Comparison of ENCODE assay signal across 1 cellular context in genomic region chr14:93972618-93973205, GRCh38.
TF ChIP-seq lines count a peak whose summit lies in the region.

No MANE protein-coding gene starts in this region.

TF ChIP-seq in H1, 55 proteins besides CTCF, POLR2A, EP300 and RAD21:
- no peak for TF ChIP-seq MAFK (IDR thresholded peaks at IDR 0.05; ENCODE audit: low read depth, low read length)
- no peak for TF ChIP-seq FOSL1 (IDR thresholded peaks at IDR 0.05; ENCODE audit: insufficient read depth, low read depth, low read length)
- no peak for TF ChIP-seq RFX5 (IDR thresholded peaks at IDR 0.05; ENCODE audit: borderline replicate concordance, low read depth, low read length)
- no peak for TF ChIP-seq GABPA (IDR thresholded peaks at IDR 0.05; ENCODE audit: borderline replicate concordance, insufficient read depth, low read length)
- no peak for TF ChIP-seq USF2 (IDR thresholded peaks at IDR 0.05; ENCODE audit: low read length)
